ENCODE assay signal across 20 cellular contexts in the genomic region with DNA sequence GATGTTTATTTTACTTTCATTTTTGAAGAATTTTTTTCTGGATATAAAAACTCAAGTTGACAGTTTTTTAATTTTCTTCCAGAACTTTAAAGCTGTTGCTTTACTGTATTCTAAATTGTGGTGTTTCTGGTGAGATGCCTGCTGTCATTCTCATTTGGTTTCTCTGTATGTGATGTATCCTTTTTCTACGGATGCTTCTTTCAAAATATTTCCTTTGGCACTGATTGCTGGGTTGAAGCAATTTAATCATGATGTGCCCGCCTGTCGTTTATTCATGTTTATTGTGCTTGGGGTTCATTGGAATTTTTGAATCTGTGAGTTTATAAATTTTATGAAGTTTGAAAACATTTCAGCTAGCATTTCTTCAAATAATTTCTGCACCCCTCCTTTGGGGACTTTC. TPM values are rescaled to one million over a fixed set of nuclear protein-coding genes. Genes with fewer than 3 reads are reported as not detected.
"Had no signal": no experiment of that assay in that cellular context is flagged by ENCODE, and none has a peak within 500 bp of the region (broad histone marks: within the 10 kb centered on the region; RNA-seq: fewer than 3 reads in every experiment).

No MANE protein-coding gene starts in this region.

- DNase-seq: activated CD4-positive, alpha-beta T cell treated with anti-CD3 and anti-CD28 coated beads, Interleukin-2, amount 50 U/mL, for 4 hours; activated CD4-positive, CD25-positive, alpha-beta regulatory T cell treated with anti-CD3 and anti-CD28 coated beads, Interleukin-2, amount 50 U/mL, for 72 hours; activated naive CD4-positive, alpha-beta T cell treated with Interleukin-2 at 50 U/mL for 16 hours; amniotic stem cell; brain microvascular endothelial cell; foreskin melanocyte; heart left ventricle; left lung; nephron progenitor cell; ovary; stimulated activated CD4-positive, alpha-beta T cell treated with anti-CD3 and anti-CD28 coated beads, Interleukin-15, amount 100 ng/mL, for 24 hours; stimulated activated CD4-positive, alpha-beta T cell treated with anti-CD3 and anti-CD28 coated beads, Interleukin-4, amount 100 ng/mL, for 24 hours; T-helper 9 cell; thyroid gland had no signal

- H3K27ac ChIP-seq: brain microvascular endothelial cell, heart left ventricle, ovary, thyroid gland, vagina had no signal

- FAIRE-seq: keratinocyte had no signal

- H3K4me3 Mint-ChIP-seq: memory B cell, nephron progenitor cell had no signal

- H3K9me3 Mint-ChIP-seq: activated T-helper 1 cell treated with anti-CD3 and anti-CD28 coated beads, Interleukin-12 subunit alpha, Interleukin-12 subunit beta, Interleukin-2, Interleukin-4 antibody, amounts not matched to agents 30 ng/mL and 10 ng/mL and 1 ng/mL, durations not matched to agents 14 hours and 24 hours and 36 hours; memory B cell had no signal

- H3K4me1 ChIP-seq: thyroid gland had no signal

- H3K4me3 ChIP-seq: left lung, ovary, thyroid gland, vagina had no signal

- H3K36me3 ChIP-seq: brain microvascular endothelial cell, heart left ventricle, left lung, ovary, thyroid gland, vagina had no signal

- H3K27ac Mint-ChIP-seq: memory B cell, nephron progenitor cell had no signal

- H3K9me3 ChIP-seq: left lung, ovary, thyroid gland, vagina had no signal

- H3K27me3 ChIP-seq: ovary, thyroid gland, vagina had no signal

RNA-seq across cellular contexts. Expression of gene SYT8, which starts 41.7 kb away (rescaled TPM):
- total RNA-seq: activated T-helper 1 cell treated with anti-CD3 and anti-CD28 coated beads, Interleukin-12 subunit alpha, Interleukin-12 subunit beta, Interleukin-2, Interleukin-4 antibody, amounts not matched to agents 30 ng/mL and 10 ng/mL and 1 ng/mL, durations not matched to agents 14 hours and 24 hours and 36 hours; cerebellum; heart left ventricle; thyroid gland had no signal

RNA-seq across cellular contexts. Expression of gene TNNI2, which starts 45.7 kb away (rescaled TPM):
- total RNA-seq: activated T-helper 1 cell treated with anti-CD3 and anti-CD28 coated beads, Interleukin-12 subunit alpha, Interleukin-12 subunit beta, Interleukin-2, Interleukin-4 antibody, amounts not matched to agents 30 ng/mL and 10 ng/mL and 1 ng/mL, durations not matched to agents 14 hours and 24 hours and 36 hours; cerebellum; dermis microvascular lymphatic vessel endothelial cell; thyroid gland; vagina had no signal
